Comparison of ENCODE assay signal across 8 cellular contexts in genomic region chr9:134066923-134067851, GRCh38. TPM values are rescaled to one million over a fixed set of nuclear protein-coding genes. Genes with fewer than 3 reads are reported as not detected.
A peak's percentile ranks its signal among the peaks of the same experiment; 100 is the strongest.
DNase-seq lines count a peak whose midpoint lies in the region; ATAC-seq and TF ChIP-seq lines count a peak whose summit lies in the region.

No MANE protein-coding gene starts in this region.

- H3K14ac ChIP-seq in neuronal stem cell (ENCODE audit: low read length): peak overlapping the region; percentile 39

- WGBS in neuronal stem cell (ENCODE audit: extremely low coverage in 2 of 2, insufficient read length in 2 of 2, insufficient replicate concordance in 1 of 2), 2 donors: no CpG with 5 or more reads among the region's 125 CpGs

- H3K36me3 ChIP-seq in neuronal stem cell (replicated peaks in 1 of 2; ENCODE audit: control insufficient read depth in 2 of 2, insufficient read depth in 2 of 2, low read length in 2 of 2): peaks cover 5 to 20% of the 10 kb centered on the region in 2 donors

- H3K9me3 Mint-ChIP-seq in activated T-cell treated with anti-CD3 and anti-CD28 coated beads, Interleukin-2, amount 50 U/mL, for 72 hours: no peaks in the 10 kb centered on the region

- peak overlapping the region; percentile 95 for H3K18ac ChIP-seq in neuronal stem cell (ENCODE audit: low read length)

- ATAC-seq in GM21825 (IDR thresholded peaks at IDR 0.05; ENCODE audit: unreplicated experiment): peak; percentile 16
- ATAC-seq in activated T-cell treated with anti-CD3 and anti-CD28 coated beads, Interleukin-2, amount 50 U/mL, for 72 hours (replicated peaks in 1 of 2): peak; percentile 8 to 10

- H3K27me3 Mint-ChIP-seq in activated T-cell treated with anti-CD3 and anti-CD28 coated beads, Interleukin-2, amount 50 U/mL, for 72 hours (ENCODE audit: low read depth): peaks cover 14% of the 10 kb centered on the region

- peak overlapping the region; percentile 79 for H2AFZ ChIP-seq in neuronal stem cell (ENCODE audit: low read length)

- peaks cover 40% of the 10 kb centered on the region for H3K4me1 Mint-ChIP-seq in activated T-cell treated with anti-CD3 and anti-CD28 coated beads, Interleukin-2, amount 50 U/mL, for 72 hours (ENCODE audit: low read depth)

- H3K4ac ChIP-seq in neuronal stem cell (ENCODE audit: low read length): peak overlapping the region; percentile 59

- peak overlapping the region; percentile 91 to 97 for H3K4me3 Mint-ChIP-seq in activated T-cell treated with anti-CD3 and anti-CD28 coated beads, Interleukin-2, amount 50 U/mL, for 72 hours

- H3K27ac ChIP-seq in neuronal stem cell (replicated peaks; ENCODE audit: low read length): peak overlapping the region; percentile 70

- peaks cover 0 to 22% (median 14%) of the 10 kb centered on the region in 3 experiments for H3K27me3 ChIP-seq in neuronal stem cell (ENCODE audit: control insufficient read depth in 3 of 3, insufficient read depth in 3 of 3, low read depth in 1 of 3, low read length in 3 of 3)

- H3K27ac Mint-ChIP-seq in activated T-cell treated with anti-CD3 and anti-CD28 coated beads, Interleukin-2, amount 50 U/mL, for 72 hours: no peak overlapping the region

- in situ Hi-C loops in G401 (cut with HindIII; ENCODE audit: low sequenced_read_pairs): no loop called here

- H3K4me3 ChIP-seq in fibroblast of pulmonary artery (replicated peaks; ENCODE audit: low read depth, low read length): peak overlapping the region; percentile 81
- H3K4me3 ChIP-seq in neuronal stem cell (ENCODE audit: low read length in 2 of 2): peak overlapping the region; percentile 94 to 96

- peak overlapping the region; percentile 92 for H3K9ac ChIP-seq in neuronal stem cell (ENCODE audit: low read depth, low read length, poor library complexity)

- H4K91ac ChIP-seq in neuronal stem cell (ENCODE audit: low read depth, low read length, poor library complexity): no peak overlapping the region

- peaks cover 3 to 15% of the 10 kb centered on the region in 2 donors for H3K4me1 ChIP-seq in neuronal stem cell (ENCODE audit: control insufficient read depth in 2 of 2, insufficient read depth in 1 of 2, low read depth in 1 of 2, low read length in 2 of 2)

- H3K9me3 ChIP-seq in neuronal stem cell (replicated peaks in 1 of 2; ENCODE audit: control insufficient read depth in 2 of 2, insufficient read depth in 1 of 2, low read depth in 1 of 2, low read length in 2 of 2): peaks cover 2 to 6% of the 10 kb centered on the region in 2 donors

- DNase-seq in G401 (ENCODE audit: low spot score) (peak; percentile 25), NAMALWA (ENCODE audit: low spot score) (peak; percentile 50), fibroblast of pulmonary artery (ENCODE audit: low read depth) (peak; percentile 31), neuronal stem cell (ENCODE audit: low spot score) (no peak), NCI-H2196 treated with DMSO at 0.1 percent for 48 hours (lab: John Stamatoyannopoulos, UW; ENCODE audit: unreplicated experiment) (no peak), ureter (ENCODE audit: low spot score) (no peak)
- DNase-seq in activated T-cell treated with anti-CD3 and anti-CD28 coated beads, Interleukin-2, amount 50 U/mL, for 72 hours: peak; percentile 49 to 58

- H2BK5ac ChIP-seq in neuronal stem cell (ENCODE audit: low read length): no peak overlapping the region

- no peaks in the 10 kb centered on the region for H3K36me3 Mint-ChIP-seq in activated T-cell treated with anti-CD3 and anti-CD28 coated beads, Interleukin-2, amount 50 U/mL, for 72 hours (ENCODE audit: insufficient read depth in 2 of 2)

- peak overlapping the region; percentile 90 for H3K23ac ChIP-seq in neuronal stem cell (ENCODE audit: low read depth, low read length, poor library complexity)

- peak overlapping the region; percentile 94 for H2AK5ac ChIP-seq in neuronal stem cell (ENCODE audit: low read depth, low read length)

- no peak for TF ChIP-seq CTCF in fibroblast of pulmonary artery (IDR thresholded peaks at IDR 0.05; ENCODE audit: low read length, missing control alignments)

- peak overlapping the region; percentile 67 for H2BK120ac ChIP-seq in neuronal stem cell (ENCODE audit: low read depth, low read length)

- peaks cover 25% of the 10 kb centered on the region for H3K79me1 ChIP-seq in neuronal stem cell (ENCODE audit: low read depth, low read length)

- H3K4me2 ChIP-seq in neuronal stem cell (ENCODE audit: insufficient read depth, low read length, poor library complexity, severe bottlenecking): peak overlapping the region; percentile 67

- H2BK12ac ChIP-seq in neuronal stem cell (ENCODE audit: low read length): peak overlapping the region; percentile 68

- peak overlapping the region; percentile 50 for H2BK15ac ChIP-seq in neuronal stem cell (ENCODE audit: low read length)

- H4K8ac ChIP-seq in neuronal stem cell (ENCODE audit: low read depth, low read length): no peak overlapping the region

RNA-seq across cellular contexts. Expression of gene BRD3, which starts 0.6 kb away (rescaled TPM):
- total RNA-seq in G401 (2014; rRNA removed; shearing (Covaris generic)): 5.9 and 7.3 TPM in 2 replicates
- 10 to 100 TPM; 50.2 to 51.3 TPM for total RNA-seq in activated T-cell treated with anti-CD3 and anti-CD28 coated beads, Interleukin-2, amount 50 U/mL, for 72 hours
- polyA plus RNA-seq in neuronal stem cell (2013, experiment 1 of 2): 47.9 TPM
- polyA plus RNA-seq in neuronal stem cell (2013, experiment 2 of 2): 50.2 TPM
- total RNA-seq in ureter: 44.7 TPM

RNA-seq across cellular contexts. Expression of gene BRD3OS, which starts 41.9 kb away (rescaled TPM):
- total RNA-seq in G401 (2014; rRNA removed; shearing (Covaris generic)): 32.9 and 50.7 TPM in 2 replicates
- 10 to 100 TPM in 1 of 2 donors, 1 to 10 TPM in 1; 6.3 to 10.3 TPM for total RNA-seq in activated T-cell treated with anti-CD3 and anti-CD28 coated beads, Interleukin-2, amount 50 U/mL, for 72 hours
- polyA plus RNA-seq in neuronal stem cell (2013, experiment 1 of 2): 33.0 TPM
- 33.5 TPM for polyA plus RNA-seq in neuronal stem cell (2013, experiment 2 of 2)
- 16.9 TPM for total RNA-seq in ureter

Comparison
In these comparisons a context has a peak if more than half of its experiments do, and no peak if none do; other contexts are left out.
1. DNase-seq: peak in G401 (single experiment), NAMALWA (single experiment), activated T-cell treated with anti-CD3 and anti-CD28 coated beads, Interleukin-2, amount 50 U/mL, for 72 hours (2 of 2) and fibroblast of pulmonary artery (single experiment); none in neuronal stem cell (single experiment), NCI-H2196 treated with DMSO at 0.1 percent for 48 hours (single experiment) and ureter (single experiment).